Comparison of ENCODE assay signal across 29 cellular contexts in the genomic region with DNA sequence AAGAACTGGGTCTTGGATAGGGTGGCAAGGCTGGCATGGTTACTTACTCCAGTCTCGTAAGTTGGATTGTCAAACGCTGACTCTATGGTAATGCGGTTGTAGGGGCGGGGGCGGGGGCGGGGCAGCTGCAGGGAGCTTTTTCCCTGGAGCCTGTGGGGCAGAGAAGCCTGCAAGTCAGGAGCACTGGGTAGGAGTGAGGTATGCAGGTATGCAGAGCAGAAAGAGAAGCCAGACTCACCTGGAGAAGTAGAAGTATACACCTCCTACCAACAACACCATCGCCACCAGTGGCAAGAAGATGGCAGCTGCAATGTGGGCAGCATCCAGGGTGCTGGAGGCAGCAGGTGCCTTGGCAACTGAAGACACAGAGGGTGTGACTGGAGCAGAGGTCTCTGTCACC. TPM values are rescaled to one million over a fixed set of nuclear protein-coding genes. Genes with fewer than 3 reads are reported as not detected.
"Had no signal": no experiment of that assay in that cellular context is flagged by ENCODE, and none has a peak within 500 bp of the region (broad histone marks: within the 10 kb centered on the region; RNA-seq: fewer than 3 reads in every experiment).

No MANE protein-coding gene starts in this region.

- H3K27ac ChIP-seq: body of pancreas, coronary artery, dorsolateral prefrontal cortex, heart left ventricle, parathyroid adenoma, psoas muscle, right atrium auricular region, testis, transverse colon had no signal

- H3K36me3 ChIP-seq: heart left ventricle, right atrium auricular region, transverse colon had no signal

- H3K27me3 ChIP-seq: body of pancreas, dorsolateral prefrontal cortex, heart left ventricle, right atrium auricular region, testis, transverse colon had no signal

- H3K9me3 Mint-ChIP-seq: immature natural killer cell; naive thymus-derived CD4-positive, alpha-beta T cell; T-helper 2 cell treated with Interferon-gamma antibody and Interleukin-4, amounts not matched to agents 5 μg/mL and 100 μg/mL, for 36 hours had no signal

- H3K4me3 ChIP-seq: body of pancreas, coronary artery, dorsolateral prefrontal cortex, heart left ventricle, psoas muscle, right atrium auricular region, testis, transverse colon had no signal

- DNase-seq: activated CD4-positive, alpha-beta T cell treated with anti-CD3 and anti-CD28 coated beads for 4 hours; activated CD4-positive, alpha-beta T cell treated with anti-CD3 and anti-CD28 coated beads, Interleukin-2, amount 50 U/mL, for 4 hours; activated CD8-positive, alpha-beta memory T cell treated with anti-CD3 and anti-CD28 coated beads for 24 hours; activated naive CD4-positive, alpha-beta T cell treated with Interleukin-2 at 50 U/mL for 16 hours; body of pancreas; cerebellar nuclear complex; effector memory CD4-positive, alpha-beta T cell; foreskin fibroblast; immature natural killer cell; midbrain; naive thymus-derived CD4-positive, alpha-beta T cell; psoas muscle; stimulated activated CD4-positive, alpha-beta T cell treated with anti-CD3 and anti-CD28 coated beads, Interleukin-2, amount 100 ng/mL, for 48 hours; stimulated activated naive CD4-positive, alpha-beta T cell treated with Interleukin-2 at 50 U/mL for 16 hours; T-helper 1 cell; testis; transverse colon had no signal

- H3K27me3 Mint-ChIP-seq: activated naive CD8-positive, alpha-beta T cell; naive thymus-derived CD4-positive, alpha-beta T cell had no signal

- H3K4me1 Mint-ChIP-seq: immature natural killer cell had no signal

- H3K9me3 ChIP-seq: body of pancreas, heart left ventricle, psoas muscle, right atrium auricular region, testis, transverse colon had no signal

- H3K36me3 Mint-ChIP-seq: activated naive CD8-positive, alpha-beta T cell; immature natural killer cell; naive thymus-derived CD4-positive, alpha-beta T cell had no signal

- H3K27ac Mint-ChIP-seq: activated naive CD8-positive, alpha-beta T cell; immature natural killer cell; T-helper 2 cell treated with Interferon-gamma antibody and Interleukin-4, amounts not matched to agents 5 μg/mL and 100 μg/mL, for 36 hours had no signal

- ATAC-seq: body of pancreas; esophagus mucosa; heart left ventricle; naive thymus-derived CD4-positive, alpha-beta T cell; psoas muscle had no signal

- H3K4me3 Mint-ChIP-seq: activated naive CD8-positive, alpha-beta T cell; immature natural killer cell; naive thymus-derived CD4-positive, alpha-beta T cell; T-helper 2 cell treated with Interferon-gamma antibody and Interleukin-4, amounts not matched to agents 5 μg/mL and 100 μg/mL, for 36 hours had no signal

- H3K9ac ChIP-seq: parathyroid adenoma had no signal

RNA-seq across cellular contexts. Expression of a gene that starts 49.7 kb away (rescaled TPM):
- total RNA-seq: aorta, body of pancreas, esophagus mucosa, kidney epithelial cell, lower leg skin, psoas muscle, skeletal muscle tissue had no signal
- polyA plus RNA-seq: aorta, heart left ventricle had no signal
